14 cellular contexts compared by ENCODE assay signal in genomic region chr4:108031427-108032083, GRCh38. TPM values are rescaled to one million over a fixed set of nuclear protein-coding genes. Genes with fewer than 3 reads are reported as not detected.
DNase-seq lines count a peak whose midpoint lies in the region; ATAC-seq and TF ChIP-seq lines count a peak whose summit lies in the region.
"Had no signal": no experiment of that assay in that cellular context is flagged by ENCODE, and none has a peak within 500 bp of the region (broad histone marks: within the 10 kb centered on the region; RNA-seq: fewer than 3 reads in every experiment).

No MANE protein-coding gene starts in this region.

- no peak for ATAC-seq in DND-41 (ENCODE audit: insufficient read depth, low read depth)
- peak; percentile 69 to 73 for ATAC-seq in activated naive CD4-positive, alpha-beta T cell treated with anti-CD3 and anti-CD28 coated beads, Interleukin-2, amount 50 U/mL, for 72 hours
- no peak for ATAC-seq in left lung

- H3K36me3 ChIP-seq in DND-41 (ENCODE audit: insufficient read depth, low read length) = peaks cover 83% of the 10 kb centered on the region
- H3K36me3 ChIP-seq in left lung = peaks cover 0 to 63% of the 10 kb centered on the region in 2 donors

- H3K4me3 ChIP-seq in DND-41 (ENCODE audit: low read depth in 1 of 2, low read length in 2 of 2) (no peak overlapping the region), left lung (no peak overlapping the region), lower leg skin (ENCODE audit: low read depth, poor library complexity, severe bottlenecking) (no peak overlapping the region)
- H3K4me3 ChIP-seq: adrenal gland had no signal

- H3K27me3 ChIP-seq in DND-41 (ENCODE audit: insufficient read depth, low read length, poor library complexity) = no peaks in the 10 kb centered on the region
- H3K27me3 ChIP-seq in left lung = no peaks in the 10 kb centered on the region
- H3K27me3 ChIP-seq: adrenal gland had no signal

- no peak overlapping the region for H3K4me2 ChIP-seq in DND-41 (ENCODE audit: insufficient read depth, low read length)

- H3K4me1 ChIP-seq in DND-41 (ENCODE audit: insufficient read depth, low read length) = peaks cover 27% of the 10 kb centered on the region
- H3K4me1 ChIP-seq in left lung = no peaks in the 10 kb centered on the region
- H3K4me1 ChIP-seq: adrenal gland had no signal

- no peak for TF ChIP-seq CTCF in DND-41 (IDR thresholded peaks at IDR 0.05; ENCODE audit: borderline replicate concordance, extremely low read depth, low read length, poor library complexity, severe bottlenecking)
- TF ChIP-seq CTCF in left lung (IDR thresholded peaks at IDR 0.05) = no peak
- no peak for TF ChIP-seq CTCF in lower leg skin (IDR thresholded peaks at IDR 0.05)

- H3K36me3 Mint-ChIP-seq in activated naive CD4-positive, alpha-beta T cell treated with anti-CD3 and anti-CD28 coated beads, Interleukin-2, amount 50 U/mL, for 72 hours = peaks cover 9 to 46% of the 10 kb centered on the region in 2 donors

- H3K9me3 ChIP-seq in DND-41 (ENCODE audit: insufficient read depth, low read length, severe bottlenecking) = no peaks in the 10 kb centered on the region
- no peaks in the 10 kb centered on the region for H3K9me3 ChIP-seq in left lung
- H3K9me3 ChIP-seq: adrenal gland had no signal

- no peak for TF ChIP-seq POLR2A in lower leg skin (IDR thresholded peaks at IDR 0.05)

- no peaks in the 10 kb centered on the region for H3K79me2 ChIP-seq in DND-41 (ENCODE audit: insufficient read depth, low read length)

- H3K9ac ChIP-seq in DND-41 (ENCODE audit: low read depth, low read length) = no peak overlapping the region

- no peaks in the 10 kb centered on the region for H4K20me1 ChIP-seq in DND-41 (ENCODE audit: insufficient read depth, low read length)

- intact Hi-C loops in left lung (cut with DNase I) (no loop called here), lower leg skin (cut with DNase I; ENCODE audit: low total_unique reads) (no loop called here)

- no peak overlapping the region for H2AFZ ChIP-seq in DND-41 (ENCODE audit: low read depth, low read length)

- H3K9me3 Mint-ChIP-seq in activated naive CD4-positive, alpha-beta T cell treated with anti-CD3 and anti-CD28 coated beads, Interleukin-2, amount 50 U/mL, for 72 hours = peaks cover 0 to 4% of the 10 kb centered on the region in 2 donors

- DNase-seq in DND-41 (no peak), RKO (ENCODE audit: low spot score) (peak; percentile 56), left lung (no peak), lower leg skin (ENCODE audit: low spot score in 2 of 2) (no peak), NCI-H2196 treated with DMSO at 0.1 percent for 48 hours (lab: John Stamatoyannopoulos, UW; ENCODE audit: unreplicated experiment) (no peak)
- peak; percentile 62 to 67 for DNase-seq in activated naive CD4-positive, alpha-beta T cell treated with anti-CD3 and anti-CD28 coated beads, Interleukin-2, amount 50 U/mL, for 72 hours (ENCODE audit: low spot score in 2 of 2)
- DNase-seq in stimulated activated CD4-positive, alpha-beta T cell treated with anti-CD3 and anti-CD28 coated beads, Interleukin-12 subunit alpha, Interleukin-12 subunit beta, amount 100 ng/mL, for 48 hours (ENCODE audit: low read depth in 2 of 3, low spot score in 1 of 3) = peak in 2 of 3 donors; percentile 32 to 51
- no peak for DNase-seq in activated effector memory CD4-positive, alpha-beta T cell treated with anti-CD3 and anti-CD28 coated beads, Interleukin-2, amount 50 U/mL, for 16 hours
- DNase-seq: adrenal gland, DMS79 treated with DMSO at 0.1 percent for 48 hours, KBM-7, NCI-H2029, NCI-H774, posterior cingulate gyrus had no signal

- peak overlapping the region; percentile 24; the same call in 1 of the 2 replicates for H3K27ac ChIP-seq in DND-41 (ENCODE audit: low read length)
- no peak overlapping the region for H3K27ac ChIP-seq in left lung
- H3K27ac ChIP-seq: adrenal gland had no signal

- peak overlapping the region; percentile 93 to 99 for H3K27ac Mint-ChIP-seq in activated naive CD4-positive, alpha-beta T cell treated with anti-CD3 and anti-CD28 coated beads, Interleukin-2, amount 50 U/mL, for 72 hours

- 94 to 98% methylated on average over 4 of the region's 4 CpGs for WGBS in lower leg skin, 2 donors

RNA-seq across cellular contexts. Expression of gene HADH, which starts 41.9 kb away (rescaled TPM):
- 10 to 100 TPM; 44.0 to 48.1 TPM for total RNA-seq in activated naive CD4-positive, alpha-beta T cell treated with anti-CD3 and anti-CD28 coated beads, Interleukin-2, amount 50 U/mL, for 72 hours
- total RNA-seq in left lung = 10 to 100 TPM; 40.3 to 45.9 TPM
- total RNA-seq in lower leg skin = 10 to 100 TPM; 31.5 to 39.9 (median 35.3) TPM

Comparison
In these comparisons a context has a peak if more than half of its experiments do, and no peak if none do; other contexts are left out.
1. ATAC-seq: peak in activated naive CD4-positive, alpha-beta T cell treated with anti-CD3 and anti-CD28 coated beads, Interleukin-2, amount 50 U/mL, for 72 hours (2 of 2); none in DND-41 (single experiment) and left lung (single experiment).
2. DNase-seq: peak in RKO (single experiment), activated naive CD4-positive, alpha-beta T cell treated with anti-CD3 and anti-CD28 coated beads, Interleukin-2, amount 50 U/mL, for 72 hours (2 of 2) and stimulated activated CD4-positive, alpha-beta T cell treated with anti-CD3 and anti-CD28 coated beads, Interleukin-12 subunit alpha, Interleukin-12 subunit beta, amount 100 ng/mL, for 48 hours (2 of 3); none in DND-41 (single experiment), left lung (0 of 2), lower leg skin (0 of 2), activated effector memory CD4-positive, alpha-beta T cell treated with anti-CD3 and anti-CD28 coated beads, Interleukin-2, amount 50 U/mL, for 16 hours (single experiment) and NCI-H2196 treated with DMSO at 0.1 percent for 48 hours (single experiment).